ENCODE assay signal across 1 cellular context in the genomic region with DNA sequence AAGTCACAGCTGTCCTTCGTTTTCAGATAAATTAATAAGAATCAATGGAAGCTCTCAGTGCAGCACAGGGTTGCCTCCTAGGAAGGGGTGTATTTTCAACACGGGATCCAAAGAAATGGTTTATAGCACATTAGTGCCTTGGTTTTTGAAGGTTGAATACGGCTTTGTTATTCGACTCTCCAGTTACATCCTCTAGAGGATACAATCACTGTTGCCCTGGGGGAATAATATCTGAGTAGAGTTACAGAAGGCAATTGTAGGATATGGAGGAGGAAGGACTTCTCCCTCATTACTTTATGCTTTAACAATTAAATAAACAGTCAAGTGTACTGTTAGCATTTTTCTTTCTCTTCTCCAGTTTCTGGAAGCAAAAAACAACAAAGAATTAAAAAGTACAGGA.
TF ChIP-seq lines count a peak whose summit lies in the region.

No MANE protein-coding gene starts in this region.

TF ChIP-seq in HEK293, 187 proteins besides CTCF, POLR2A, EP300 and RAD21 (continued from another document and continues in another):
- TF ChIP-seq ZNF792 (tag by site-specific recombination; IDR thresholded peaks at IDR 0.05) (no peak), MZF1 (tag by site-specific recombination; IDR thresholded peaks at IDR 0.05; ENCODE audit: borderline replicate concordance) (peak; percentile 76; the same call in 1 of the 2 replicates), KLF16 (tag by site-specific recombination; IDR thresholded peaks at IDR 0.05) (no peak), ZNF155 (tag by site-specific recombination; IDR thresholded peaks at IDR 0.05) (no peak), ZBTB20 (tag by site-specific recombination; IDR thresholded peaks at IDR 0.05) (no peak), KLF7 (tag by site-specific recombination; IDR thresholded peaks at IDR 0.05; ENCODE audit: borderline replicate concordance) (no peak), SP7 (tag by site-specific recombination; IDR thresholded peaks at IDR 0.05) (0 out of 2 replicates have a peak, but pooled peaks have one; percentile 13), ZNF114 (tag by site-specific recombination; IDR thresholded peaks at IDR 0.05) (no peak), ZNF335 (tag by site-specific recombination; conservative IDR thresholded peaks at IDR 0.05) (no peak), ZNF354C (tag by site-specific recombination; IDR thresholded peaks at IDR 0.05; ENCODE audit: borderline replicate concordance, low read depth) (no peak), WT1 (tag by site-specific recombination; IDR thresholded peaks at IDR 0.05) (peak; percentile 67), ZEB2 (tag by site-specific recombination; IDR thresholded peaks at IDR 0.05) (0 out of 2 replicates have a peak, but pooled peaks have one; percentile 43), ZNF292 (tag by site-specific recombination; IDR thresholded peaks at IDR 0.05; ENCODE audit: borderline replicate concordance, low read depth) (no peak), ZNF16 (tag by site-specific recombination; IDR thresholded peaks at IDR 0.05; ENCODE audit: low read depth) (no peak), ZNF23 (tag by site-specific recombination; IDR thresholded peaks at IDR 0.05; ENCODE audit: borderline replicate concordance) (no peak), ZNF112 (tag by site-specific recombination; IDR thresholded peaks at IDR 0.05) (no peak), ZNF707 (tag by site-specific recombination; IDR thresholded peaks at IDR 0.05) (no peak), IKZF3 (tag by site-specific recombination; IDR thresholded peaks at IDR 0.05) (0 out of 2 replicates have a peak, but pooled peaks have one; percentile 43), ZNF132 (tag by site-specific recombination; IDR thresholded peaks at IDR 0.05; ENCODE audit: borderline replicate concordance) (no peak), RBAK (tag by site-specific recombination; IDR thresholded peaks at IDR 0.05) (no peak), ZNF146 (tag by site-specific recombination; IDR thresholded peaks at IDR 0.05) (no peak), ZNF658 (tag by site-specific recombination; IDR thresholded peaks at IDR 0.05) (no peak), ZNF223 (tag by site-specific recombination; IDR thresholded peaks at IDR 0.05) (no peak), ZNF777 (tag by site-specific recombination; IDR thresholded peaks at IDR 0.05; ENCODE audit: borderline replicate concordance) (no peak), ZBTB17 (tag by site-specific recombination; IDR thresholded peaks at IDR 0.05) (peak; percentile 21; the same call in 1 of the 2 replicates), ZNF214 (tag by site-specific recombination; IDR thresholded peaks at IDR 0.05; ENCODE audit: borderline replicate concordance) (no peak), KLF10 (tag by site-specific recombination; IDR thresholded peaks at IDR 0.05) (0 out of 2 replicates have a peak, but pooled peaks have one; percentile 36), ZNF843 (tag by site-specific recombination; IDR thresholded peaks at IDR 0.05) (no peak), ZNF10 (tag by site-specific recombination; IDR thresholded peaks at IDR 0.05) (no peak)
- TF ChIP-seq, protein P1, sequence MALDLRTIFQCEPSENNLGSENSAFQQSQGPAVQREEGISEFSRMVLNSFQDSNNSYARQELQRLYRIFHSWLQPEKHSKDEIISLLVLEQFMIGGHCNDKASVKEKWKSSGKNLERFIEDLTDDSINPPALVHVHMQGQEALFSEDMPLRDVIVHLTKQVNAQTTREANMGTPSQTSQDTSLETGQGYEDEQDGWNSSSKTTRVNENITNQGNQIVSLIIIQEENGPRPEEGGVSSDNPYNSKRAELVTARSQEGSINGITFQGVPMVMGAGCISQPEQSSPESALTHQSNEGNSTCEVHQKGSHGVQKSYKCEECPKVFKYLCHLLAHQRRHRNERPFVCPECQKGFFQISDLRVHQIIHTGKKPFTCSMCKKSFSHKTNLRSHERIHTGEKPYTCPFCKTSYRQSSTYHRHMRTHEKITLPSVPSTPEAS (tag by site-specific recombination; IDR thresholded peaks at IDR 0.05), result no peak
- TF ChIP-seq, protein P2, sequence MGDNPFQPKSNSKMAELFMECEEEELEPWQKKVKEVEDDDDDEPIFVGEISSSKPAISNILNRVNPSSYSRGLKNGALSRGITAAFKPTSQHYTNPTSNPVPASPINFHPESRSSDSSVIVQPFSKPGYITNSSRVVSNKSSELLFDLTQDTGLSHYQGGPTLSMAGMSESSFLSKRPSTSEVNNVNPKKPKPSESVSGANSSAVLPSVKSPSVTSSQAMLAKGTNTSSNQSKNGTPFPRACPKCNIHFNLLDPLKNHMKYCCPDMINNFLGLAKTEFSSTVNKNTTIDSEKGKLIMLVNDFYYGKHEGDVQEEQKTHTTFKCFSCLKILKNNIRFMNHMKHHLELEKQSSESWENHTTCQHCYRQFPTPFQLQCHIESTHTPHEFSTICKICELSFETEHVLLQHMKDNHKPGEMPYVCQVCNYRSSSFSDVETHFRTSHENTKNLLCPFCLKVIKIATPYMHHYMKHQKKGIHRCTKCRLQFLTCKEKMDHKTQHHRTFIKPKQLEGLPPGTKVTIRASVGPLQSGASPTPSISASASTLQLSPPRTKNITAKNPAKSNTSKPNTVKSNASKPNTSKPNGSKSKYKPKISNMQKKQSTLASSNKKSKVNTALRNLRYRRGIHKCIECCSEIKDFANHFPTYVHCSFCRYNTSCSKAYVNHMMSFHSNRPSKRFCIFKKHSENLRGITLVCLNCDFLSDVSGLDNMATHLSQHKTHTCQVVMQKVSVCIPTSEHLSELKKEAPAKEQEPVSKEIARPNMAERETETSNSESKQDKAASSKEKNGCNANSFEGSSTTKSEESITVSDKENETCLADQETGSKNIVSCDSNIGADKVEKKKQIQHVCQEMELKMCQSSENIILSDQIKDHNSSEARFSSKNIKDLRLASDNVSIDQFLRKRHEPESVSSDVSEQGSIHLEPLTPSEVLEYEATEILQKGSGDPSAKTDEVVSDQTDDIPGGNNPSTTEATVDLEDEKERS (tag by site-specific recombination; IDR thresholded peaks at IDR 0.05), result no peak
- TF ChIP-seq, protein P3, sequence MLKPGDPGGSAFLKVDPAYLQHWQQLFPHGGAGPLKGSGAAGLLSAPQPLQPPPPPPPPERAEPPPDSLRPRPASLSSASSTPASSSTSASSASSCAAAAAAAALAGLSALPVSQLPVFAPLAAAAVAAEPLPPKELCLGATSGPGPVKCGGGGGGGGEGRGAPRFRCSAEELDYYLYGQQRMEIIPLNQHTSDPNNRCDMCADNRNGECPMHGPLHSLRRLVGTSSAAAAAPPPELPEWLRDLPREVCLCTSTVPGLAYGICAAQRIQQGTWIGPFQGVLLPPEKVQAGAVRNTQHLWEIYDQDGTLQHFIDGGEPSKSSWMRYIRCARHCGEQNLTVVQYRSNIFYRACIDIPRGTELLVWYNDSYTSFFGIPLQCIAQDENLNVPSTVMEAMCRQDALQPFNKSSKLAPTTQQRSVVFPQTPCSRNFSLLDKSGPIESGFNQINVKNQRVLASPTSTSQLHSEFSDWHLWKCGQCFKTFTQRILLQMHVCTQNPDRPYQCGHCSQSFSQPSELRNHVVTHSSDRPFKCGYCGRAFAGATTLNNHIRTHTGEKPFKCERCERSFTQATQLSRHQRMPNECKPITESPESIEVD (tag by site-specific recombination; IDR thresholded peaks at IDR 0.05), result peak; percentile 80
- TF ChIP-seq, protein P4, sequence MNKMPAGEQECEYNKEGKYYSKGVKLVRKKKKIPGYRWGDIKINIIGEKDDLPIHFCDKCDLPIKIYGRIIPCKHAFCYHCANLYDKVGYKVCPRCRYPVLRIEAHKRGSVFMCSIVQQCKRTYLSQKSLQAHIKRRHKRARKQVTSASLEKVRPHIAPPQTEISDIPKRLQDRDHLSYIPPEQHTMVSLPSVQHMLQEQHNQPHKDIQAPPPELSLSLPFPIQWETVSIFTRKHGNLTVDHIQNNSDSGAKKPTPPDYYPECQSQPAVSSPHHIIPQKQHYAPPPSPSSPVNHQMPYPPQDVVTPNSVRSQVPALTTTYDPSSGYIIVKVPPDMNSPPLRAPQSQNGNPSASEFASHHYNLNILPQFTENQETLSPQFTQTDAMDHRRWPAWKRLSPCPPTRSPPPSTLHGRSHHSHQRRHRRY (tag by site-specific recombination; IDR thresholded peaks at IDR 0.05), result no peak
- TF ChIP-seq, protein P5, sequence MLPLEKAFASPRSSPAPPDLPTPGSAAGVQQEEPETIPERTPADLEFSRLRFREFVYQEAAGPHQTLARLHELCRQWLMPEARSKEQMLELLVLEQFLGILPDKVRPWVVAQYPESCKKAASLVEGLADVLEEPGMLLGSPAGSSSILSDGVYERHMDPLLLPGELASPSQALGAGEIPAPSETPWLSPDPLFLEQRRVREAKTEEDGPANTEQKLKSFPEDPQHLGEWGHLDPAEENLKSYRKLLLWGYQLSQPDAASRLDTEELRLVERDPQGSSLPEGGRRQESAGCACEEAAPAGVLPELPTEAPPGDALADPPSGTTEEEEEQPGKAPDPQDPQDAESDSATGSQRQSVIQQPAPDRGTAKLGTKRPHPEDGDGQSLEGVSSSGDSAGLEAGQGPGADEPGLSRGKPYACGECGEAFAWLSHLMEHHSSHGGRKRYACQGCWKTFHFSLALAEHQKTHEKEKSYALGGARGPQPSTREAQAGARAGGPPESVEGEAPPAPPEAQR (tag by site-specific recombination; IDR thresholded peaks at IDR 0.05), result no peak
- TF ChIP-seq, protein P6, sequence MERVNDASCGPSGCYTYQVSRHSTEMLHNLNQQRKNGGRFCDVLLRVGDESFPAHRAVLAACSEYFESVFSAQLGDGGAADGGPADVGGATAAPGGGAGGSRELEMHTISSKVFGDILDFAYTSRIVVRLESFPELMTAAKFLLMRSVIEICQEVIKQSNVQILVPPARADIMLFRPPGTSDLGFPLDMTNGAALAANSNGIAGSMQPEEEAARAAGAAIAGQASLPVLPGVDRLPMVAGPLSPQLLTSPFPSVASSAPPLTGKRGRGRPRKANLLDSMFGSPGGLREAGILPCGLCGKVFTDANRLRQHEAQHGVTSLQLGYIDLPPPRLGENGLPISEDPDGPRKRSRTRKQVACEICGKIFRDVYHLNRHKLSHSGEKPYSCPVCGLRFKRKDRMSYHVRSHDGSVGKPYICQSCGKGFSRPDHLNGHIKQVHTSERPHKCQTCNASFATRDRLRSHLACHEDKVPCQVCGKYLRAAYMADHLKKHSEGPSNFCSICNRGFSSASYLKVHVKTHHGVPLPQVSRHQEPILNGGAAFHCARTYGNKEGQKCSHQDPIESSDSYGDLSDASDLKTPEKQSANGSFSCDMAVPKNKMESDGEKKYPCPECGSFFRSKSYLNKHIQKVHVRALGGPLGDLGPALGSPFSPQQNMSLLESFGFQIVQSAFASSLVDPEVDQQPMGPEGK (tag by site-specific recombination; IDR thresholded peaks at IDR 0.05), result no peak
- TF ChIP-seq, protein P7, sequence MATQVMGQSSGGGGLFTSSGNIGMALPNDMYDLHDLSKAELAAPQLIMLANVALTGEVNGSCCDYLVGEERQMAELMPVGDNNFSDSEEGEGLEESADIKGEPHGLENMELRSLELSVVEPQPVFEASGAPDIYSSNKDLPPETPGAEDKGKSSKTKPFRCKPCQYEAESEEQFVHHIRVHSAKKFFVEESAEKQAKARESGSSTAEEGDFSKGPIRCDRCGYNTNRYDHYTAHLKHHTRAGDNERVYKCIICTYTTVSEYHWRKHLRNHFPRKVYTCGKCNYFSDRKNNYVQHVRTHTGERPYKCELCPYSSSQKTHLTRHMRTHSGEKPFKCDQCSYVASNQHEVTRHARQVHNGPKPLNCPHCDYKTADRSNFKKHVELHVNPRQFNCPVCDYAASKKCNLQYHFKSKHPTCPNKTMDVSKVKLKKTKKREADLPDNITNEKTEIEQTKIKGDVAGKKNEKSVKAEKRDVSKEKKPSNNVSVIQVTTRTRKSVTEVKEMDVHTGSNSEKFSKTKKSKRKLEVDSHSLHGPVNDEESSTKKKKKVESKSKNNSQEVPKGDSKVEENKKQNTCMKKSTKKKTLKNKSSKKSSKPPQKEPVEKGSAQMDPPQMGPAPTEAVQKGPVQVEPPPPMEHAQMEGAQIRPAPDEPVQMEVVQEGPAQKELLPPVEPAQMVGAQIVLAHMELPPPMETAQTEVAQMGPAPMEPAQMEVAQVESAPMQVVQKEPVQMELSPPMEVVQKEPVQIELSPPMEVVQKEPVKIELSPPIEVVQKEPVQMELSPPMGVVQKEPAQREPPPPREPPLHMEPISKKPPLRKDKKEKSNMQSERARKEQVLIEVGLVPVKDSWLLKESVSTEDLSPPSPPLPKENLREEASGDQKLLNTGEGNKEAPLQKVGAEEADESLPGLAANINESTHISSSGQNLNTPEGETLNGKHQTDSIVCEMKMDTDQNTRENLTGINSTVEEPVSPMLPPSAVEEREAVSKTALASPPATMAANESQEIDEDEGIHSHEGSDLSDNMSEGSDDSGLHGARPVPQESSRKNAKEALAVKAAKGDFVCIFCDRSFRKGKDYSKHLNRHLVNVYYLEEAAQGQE (tag by site-specific recombination; IDR thresholded peaks at IDR 0.05), result no peak
- TF ChIP-seq, protein P8, sequence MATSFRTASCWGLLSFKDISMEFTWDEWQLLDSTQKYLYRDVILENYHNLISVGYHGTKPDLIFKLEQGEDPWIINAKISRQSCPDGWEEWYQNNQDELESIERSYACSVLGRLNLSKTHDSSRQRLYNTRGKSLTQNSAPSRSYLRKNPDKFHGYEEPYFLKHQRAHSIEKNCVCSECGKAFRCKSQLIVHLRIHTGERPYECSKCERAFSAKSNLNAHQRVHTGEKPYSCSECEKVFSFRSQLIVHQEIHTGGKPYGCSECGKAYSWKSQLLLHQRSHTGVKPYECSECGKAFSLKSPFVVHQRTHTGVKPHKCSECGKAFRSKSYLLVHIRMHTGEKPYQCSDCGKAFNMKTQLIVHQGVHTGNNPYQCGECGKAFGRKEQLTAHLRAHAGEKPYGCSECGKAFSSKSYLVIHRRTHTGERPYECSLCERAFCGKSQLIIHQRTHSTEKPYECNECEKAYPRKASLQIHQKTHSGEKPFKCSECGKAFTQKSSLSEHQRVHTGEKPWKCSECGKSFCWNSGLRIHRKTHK (tag by site-specific recombination; IDR thresholded peaks at IDR 0.05), result no peak
- TF ChIP-seq, protein P9, sequence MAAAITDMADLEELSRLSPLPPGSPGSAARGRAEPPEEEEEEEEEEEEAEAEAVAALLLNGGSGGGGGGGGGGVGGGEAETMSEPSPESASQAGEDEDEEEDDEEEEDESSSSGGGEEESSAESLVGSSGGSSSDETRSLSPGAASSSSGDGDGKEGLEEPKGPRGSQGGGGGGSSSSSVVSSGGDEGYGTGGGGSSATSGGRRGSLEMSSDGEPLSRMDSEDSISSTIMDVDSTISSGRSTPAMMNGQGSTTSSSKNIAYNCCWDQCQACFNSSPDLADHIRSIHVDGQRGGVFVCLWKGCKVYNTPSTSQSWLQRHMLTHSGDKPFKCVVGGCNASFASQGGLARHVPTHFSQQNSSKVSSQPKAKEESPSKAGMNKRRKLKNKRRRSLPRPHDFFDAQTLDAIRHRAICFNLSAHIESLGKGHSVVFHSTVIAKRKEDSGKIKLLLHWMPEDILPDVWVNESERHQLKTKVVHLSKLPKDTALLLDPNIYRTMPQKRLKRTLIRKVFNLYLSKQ (tag by site-specific recombination; IDR thresholded peaks at IDR 0.05; ENCODE audit: borderline replicate concordance), result no peak
- TF ChIP-seq, protein P10, sequence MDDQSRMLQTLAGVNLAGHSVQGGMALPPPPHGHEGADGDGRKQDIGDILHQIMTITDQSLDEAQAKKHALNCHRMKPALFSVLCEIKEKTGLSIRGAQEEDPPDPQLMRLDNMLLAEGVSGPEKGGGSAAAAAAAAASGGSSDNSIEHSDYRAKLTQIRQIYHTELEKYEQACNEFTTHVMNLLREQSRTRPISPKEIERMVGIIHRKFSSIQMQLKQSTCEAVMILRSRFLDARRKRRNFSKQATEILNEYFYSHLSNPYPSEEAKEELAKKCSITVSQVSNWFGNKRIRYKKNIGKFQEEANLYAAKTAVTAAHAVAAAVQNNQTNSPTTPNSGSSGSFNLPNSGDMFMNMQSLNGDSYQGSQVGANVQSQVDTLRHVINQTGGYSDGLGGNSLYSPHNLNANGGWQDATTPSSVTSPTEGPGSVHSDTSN (CRISPR knock-in tag; IDR thresholded peaks at IDR 0.05), result no peak
